Comparison of ENCODE assay signal across 2 cellular contexts in the genomic region with DNA sequence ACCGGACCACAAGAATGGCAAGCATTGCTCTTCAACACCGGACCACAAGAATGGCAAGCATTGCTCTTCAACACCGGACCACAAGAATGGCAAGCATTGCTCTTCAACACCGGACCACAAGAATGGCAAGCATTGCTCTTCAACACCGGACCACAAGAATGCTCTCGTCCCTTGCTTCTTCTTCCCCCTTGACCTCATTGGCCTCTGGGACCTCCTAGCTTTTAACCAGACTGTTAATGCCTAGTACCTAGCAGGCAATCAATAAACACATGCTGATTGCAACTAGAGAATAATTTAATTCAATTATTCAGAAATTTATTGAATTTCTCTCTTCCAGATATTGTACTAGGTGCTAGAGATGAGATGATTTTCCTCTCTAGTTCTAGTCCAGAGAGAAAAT. TPM values are rescaled to one million over a fixed set of nuclear protein-coding genes. Genes with fewer than 3 reads are reported as not detected.
"Had no signal": no experiment of that assay in that cellular context is flagged by ENCODE, and none has a peak within 500 bp of the region (broad histone marks: within the 10 kb centered on the region; RNA-seq: fewer than 3 reads in every experiment).

No MANE protein-coding gene starts in this region.

RNA-seq across cellular contexts. Expression of a gene that starts 28.0 kb away (rescaled TPM):
- total RNA-seq: PC-3, SJCRH30 had no signal
